In genomic region chr19:1157931-1158884, GRCh38 we compare ENCODE assay signal across 24 cellular contexts. TPM values are rescaled to one million over a fixed set of nuclear protein-coding genes. Genes with fewer than 3 reads are reported as not detected.
A peak's percentile ranks its signal among the peaks of the same experiment; 100 is the strongest.
DNase-seq lines count a peak whose midpoint lies in the region; ATAC-seq, FAIRE-seq and TF ChIP-seq lines count a peak whose summit lies in the region.
"Had no signal": no experiment of that assay in that cellular context is flagged by ENCODE, and none has a peak within 500 bp of the region (broad histone marks: within the 10 kb centered on the region; RNA-seq: fewer than 3 reads in every experiment).

No MANE protein-coding gene starts in this region.

- no peak for TF ChIP-seq CTCF in WTC11 (IDR thresholded peaks at IDR 0.05)
- TF ChIP-seq CTCF in kidney (IDR thresholded peaks at IDR 0.05; ENCODE audit: borderline replicate concordance, extremely low read depth, insufficient read depth) = no peak
- no peak for TF ChIP-seq CTCF in adrenal gland (IDR thresholded peaks at IDR 0.05)
- TF ChIP-seq CTCF in HFFc6 (IDR thresholded peaks at IDR 0.05) = no peak

- H3K9me3 ChIP-seq in kidney (ENCODE audit: control insufficient read depth in 1 of 2, low read length in 2 of 2) (no peaks in the 10 kb centered on the region), adrenal gland (replicated peaks in 1 of 3) (no peaks in the 10 kb centered on the region)
- H3K9me3 ChIP-seq: BE2C, SK-N-SH had no signal

- H3K36me3 Mint-ChIP-seq in WTC11 (no peaks in the 10 kb centered on the region), HFFc6 (ENCODE audit: low read depth) (no peaks in the 10 kb centered on the region)
- H3K36me3 Mint-ChIP-seq: CD4-positive, CD25-positive, alpha-beta regulatory T cell had no signal

- H3K27ac ChIP-seq in kidney (ENCODE audit: low read depth in 2 of 2, low read length in 2 of 2) (no peak overlapping the region), adrenal gland (peak overlapping the region in 2 of 5 donors; percentile 38 to 99)
- H3K27ac ChIP-seq: 22Rv1, KMS-11 had no signal

- no peaks in the 10 kb centered on the region for H3K27me3 ChIP-seq in adrenal gland
- H3K27me3 ChIP-seq: BE2C had no signal

- H3K4me1 Mint-ChIP-seq in WTC11 (peaks cover 7% of the 10 kb centered on the region), HFFc6 (ENCODE audit: low read depth) (no peaks in the 10 kb centered on the region)

- POLR2A ChIA-PET in WTC11 (lab: Charles Lee) = no interaction called here

- ATAC-seq in Right ventricle myocardium inferior (no peak), Right ventricle myocardium superior (ENCODE audit: poor library complexity) (no peak), WTC11 (no peak)

- intact Hi-C loops in Right ventricle myocardium inferior (cut with DNase I) = no loop called here
- intact Hi-C loops in Right ventricle myocardium superior (cut with DNase I) = no loop called here
- intact Hi-C loops in kidney (cut with DNase I) = no loop called here
- intact Hi-C loops in posterior vena cava (cut with DNase I) = no loop called here
- intact Hi-C loops in adrenal gland (cut with DNase I) = no loop called here

- H3K4me3 Mint-ChIP-seq in WTC11 (no peak overlapping the region), HFFc6 (no peak overlapping the region)
- H3K4me3 Mint-ChIP-seq: CD4-positive, CD25-positive, alpha-beta regulatory T cell had no signal

- peaks cover 3 to 24% of the 10 kb centered on the region in 2 donors for H3K4me1 ChIP-seq in kidney (ENCODE audit: control insufficient read depth in 1 of 2, insufficient read depth in 1 of 2, low read depth in 1 of 2, low read length in 2 of 2)
- H3K4me1 ChIP-seq in adrenal gland (replicated peaks in 1 of 2) = peaks cover 37 to 49% of the 10 kb centered on the region in 2 donors

- H3K27me3 Mint-ChIP-seq in WTC11 (ENCODE audit: low read depth) (no peaks in the 10 kb centered on the region), HFFc6 (ENCODE audit: insufficient read depth) (no peaks in the 10 kb centered on the region)
- H3K27me3 Mint-ChIP-seq: CD4-positive, CD25-positive, alpha-beta regulatory T cell had no signal

- peak; percentile 56 for DNase-seq in Right ventricle myocardium inferior (ENCODE audit: missing footprints)
- no peak for DNase-seq in Right ventricle myocardium superior
- DNase-seq in WTC11 (ENCODE audit: low spot score) = peak; percentile 14
- DNase-seq in kidney = peak; percentile 74
- peak; percentile 79 for DNase-seq in posterior vena cava (ENCODE audit: low spot score)
- no peak for DNase-seq in DMS153 (lab: John Stamatoyannopoulos, UW)
- DNase-seq in adrenal gland = no peak
- DNase-seq in HFFc6 = no peak
- DNase-seq: BE2C; CD4-positive, CD25-positive, alpha-beta regulatory T cell; DMS53; H7; MM.1S; NCI-H1417; NCI-H1694; NCI-H2029 treated with DMSO at 0.1 percent for 48 hours; NCI-H446 treated with DMSO at 0.1 percent for 48 hours; NCI-H526; SK-N-SH had no signal

- H3K27ac Mint-ChIP-seq in WTC11 = no peak overlapping the region
- no peak overlapping the region for H3K27ac Mint-ChIP-seq in HFFc6
- H3K27ac Mint-ChIP-seq: CD4-positive, CD25-positive, alpha-beta regulatory T cell had no signal

- WGBS in adrenal gland, 4 donors = 88 to 95% (median 94%) methylated on average over 39 to 69 of the region's 69 CpGs

- no peak for TF ChIP-seq POLR2A in adrenal gland (IDR thresholded peaks at IDR 0.05)

- H3K36me3 ChIP-seq in kidney (ENCODE audit: control insufficient read depth in 1 of 2, insufficient read depth in 2 of 2, low read length in 2 of 2) (no peaks in the 10 kb centered on the region), adrenal gland (replicated peaks in 1 of 2) (peaks cover 0 to 13% of the 10 kb centered on the region in 2 donors)

- CTCF ChIA-PET in WTC11 (lab: Charles Lee) = no interaction called here

- no peak overlapping the region for H3K9ac ChIP-seq in kidney (ENCODE audit: low read length in 2 of 2)
- H3K9ac ChIP-seq: KMS-11, SK-N-SH had no signal

- no peaks in the 10 kb centered on the region for H3K9me3 Mint-ChIP-seq in WTC11
- no peaks in the 10 kb centered on the region for H3K9me3 Mint-ChIP-seq in HFFc6

- no peak for FAIRE-seq in kidney (lab: Jason Lieb, UNC)
- FAIRE-seq: D721Med, GM18507, HTR-8/SVneo had no signal

- H3K4me3 ChIP-seq in kidney (ENCODE audit: low read length in 2 of 2) (no peak overlapping the region), adrenal gland (no peak overlapping the region)

TF ChIP-seq in WTC11, 78 proteins besides CTCF, POLR2A, EP300 and RAD21:
- TF ChIP-seq GABPB1 (CRISPR knock-in tag; IDR thresholded peaks at IDR 0.05) = no peak
- TF ChIP-seq MXD4 (CRISPR knock-in tag; IDR thresholded peaks at IDR 0.05; ENCODE audit: borderline replicate concordance) = no peak
- TF ChIP-seq ZNF423 (CRISPR knock-in tag; IDR thresholded peaks at IDR 0.05) = no peak
- TF ChIP-seq JUN (CRISPR knock-in tag; IDR thresholded peaks at IDR 0.05) = no peak
- TF ChIP-seq NR1H2 (CRISPR knock-in tag; IDR thresholded peaks at IDR 0.05) = no peak
- no peak for TF ChIP-seq SP1 (CRISPR knock-in tag; conservative IDR thresholded peaks at IDR 0.05)
- no peak for TF ChIP-seq NR2C2 (CRISPR knock-in tag; IDR thresholded peaks at IDR 0.05)
- TF ChIP-seq ATF1 (CRISPR knock-in tag; IDR thresholded peaks at IDR 0.05) = no peak
- no peak for TF ChIP-seq CDX4 (CRISPR knock-in tag; IDR thresholded peaks at IDR 0.05; ENCODE audit: borderline replicate concordance)
- TF ChIP-seq GTF2I (CRISPR knock-in tag; conservative IDR thresholded peaks at IDR 0.05) = no peak
- no peak for TF ChIP-seq JAZF1 (CRISPR knock-in tag; IDR thresholded peaks at IDR 0.05)
TF ChIP-seq in WTC11: peak in this region for 0.

RNA-seq across cellular contexts. Expression of gene SBNO2, which starts 15.9 kb away (rescaled TPM):
- total RNA-seq in Right ventricle myocardium inferior = 14.7 TPM
- total RNA-seq in Right ventricle myocardium superior = 15.1 TPM
- total RNA-seq in WTC11 (2021) = 40.7 to 57.3 TPM (median 48.0 TPM) in 3 replicates
- total RNA-seq in kidney = 156 TPM
- polyA plus RNA-seq in kidney (ENCODE audit: insufficient read depth, low read depth, low replicate concordance) = 12.2 TPM
- 10 to 100 TPM; 63.5 to 71.0 TPM for total RNA-seq in posterior vena cava
- 100 to 1,000 TPM in 3 of 8 donors, 10 to 100 TPM in 5; 33.0 to 176 (median 77.2) TPM for total RNA-seq in adrenal gland
- polyA plus RNA-seq in adrenal gland = 100 to 1,000 TPM in 1 of 3 donors, 10 to 100 TPM in 2; 13.6 to 118 (median 84.2) TPM
- total RNA-seq in HFFc6 (2021; fragmentation: NEBNext Ultra II Directional; extraction: Animal tissue kit (Norgen Biotek cat#: 25700)) = 10 to 100 TPM; 33.7 to 49.8 (median 41.5) TPM

RNA-seq across cellular contexts. Expression of gene STK11, which starts 47.4 kb away (rescaled TPM):
- total RNA-seq in Right ventricle myocardium inferior (49.9 TPM), Right ventricle myocardium superior (54.8 TPM), WTC11 (2021) (106 to 112 TPM (median 106 TPM) in 3 replicates), kidney (57.7 TPM), posterior vena cava (10 to 100 TPM; 32.5 to 35.9 TPM), adrenal gland (100 to 1,000 TPM in 3 of 8 donors, 10 to 100 TPM in 5; 53.5 to 117 (median 93.7) TPM)
- polyA plus RNA-seq in kidney (ENCODE audit: insufficient read depth, low read depth, low replicate concordance) (40.7 TPM), adrenal gland (100 to 1,000 TPM in 1 of 3 donors, 10 to 100 TPM in 2; 37.8 to 148 (median 94.5) TPM)
- total RNA-seq in HFFc6 (2021; fragmentation: NEBNext Ultra II Directional; extraction: Animal tissue kit (Norgen Biotek cat#: 25700)) = 10 to 100 TPM; 52.9 to 59.1 (median 56.7) TPM

RNA-seq across cellular contexts. Expression of gene GPX4, which starts 54.4 kb away (rescaled TPM):
- total RNA-seq in Right ventricle myocardium inferior = 361 TPM
- 345 TPM for total RNA-seq in Right ventricle myocardium superior
- total RNA-seq in WTC11 (2021) = 363 to 377 TPM (median 368 TPM) in 3 replicates
- 268 TPM for total RNA-seq in kidney
- polyA plus RNA-seq in kidney (ENCODE audit: insufficient read depth, low read depth, low replicate concordance) = 966 TPM
- total RNA-seq in posterior vena cava = 100 to 1,000 TPM; 176 to 193 TPM
- total RNA-seq in adrenal gland = 1,000 to 10,000 TPM in 1 of 8 donors, 100 to 1,000 TPM in 7; 385 to 1,424 (median 704) TPM
- polyA plus RNA-seq in adrenal gland = 1,000 to 10,000 TPM in 2 of 3 donors, 100 to 1,000 TPM in 1; 420 to 1,267 (median 1,035) TPM
- 100 to 1,000 TPM; 193 to 237 (median 223) TPM for total RNA-seq in HFFc6 (2021; fragmentation: NEBNext Ultra II Directional; extraction: Animal tissue kit (Norgen Biotek cat#: 25700))

Comparison
In these comparisons a context has a peak if more than half of its experiments do, and no peak if none do; other contexts are left out.
1. DNase-seq: peak in Right ventricle myocardium inferior (single experiment), WTC11 (single experiment), kidney (single experiment) and posterior vena cava (single experiment); none in Right ventricle myocardium superior (single experiment), DMS153 (single experiment), adrenal gland (0 of 7) and HFFc6 (single experiment).